ENCODE assay signal across 17 cellular contexts in genomic region chr3:30162579-30162978, GRCh38.
A peak's percentile ranks its signal among the peaks of the same experiment; 100 is the strongest.
DNase-seq lines count a peak whose midpoint lies in the region; ATAC-seq and TF ChIP-seq lines count a peak whose summit lies in the region.
"Had no signal": no experiment of that assay in that cellular context is flagged by ENCODE, and none has a peak within 500 bp of the region (broad histone marks: within the 10 kb centered on the region; RNA-seq: fewer than 3 reads in every experiment).

No MANE protein-coding gene starts in this region.

- no peak for TF ChIP-seq EP300 in esophagus muscularis mucosa (IDR thresholded peaks at IDR 0.05)

- TF ChIP-seq CTCF in fibroblast of mammary gland (conservative IDR thresholded peaks at IDR 0.05; ENCODE audit: control insufficient read depth, insufficient read depth, low read depth, low read length) (no peak), esophagus muscularis mucosa (IDR thresholded peaks at IDR 0.05) (no peak)

- no peaks in the 10 kb centered on the region for H3K36me3 ChIP-seq in esophagus muscularis mucosa
- H3K36me3 ChIP-seq: neural progenitor cell had no signal

- H3K4me1 ChIP-seq in esophagus muscularis mucosa = peaks cover 9 to 15% (median 11%) of the 10 kb centered on the region in 4 donors

- no peak overlapping the region for H3K4me3 ChIP-seq in fibroblast of mammary gland (ENCODE audit: control insufficient read depth, low read depth, low read length)
- no peak overlapping the region for H3K4me3 ChIP-seq in esophagus muscularis mucosa
- H3K4me3 ChIP-seq: neural progenitor cell had no signal

- intact Hi-C loops in esophagus muscularis mucosa (cut with DNase I) = no loop called here

- DNase-seq in ELR (ENCODE audit: low read depth) = peak; percentile 71
- peak; percentile 85 for DNase-seq in RPMI7951 (ENCODE audit: low read depth)
- DNase-seq in fibroblast of mammary gland (ENCODE audit: low read depth) = peak; percentile 97
- DNase-seq in stromal cell of bone marrow (ENCODE audit: low read depth) = peak; percentile 83
- DNase-seq in esophagus muscularis mucosa (ENCODE audit: extremely low spot score) = no peak
- DNase-seq: activated CD4-positive, alpha-beta T cell treated with anti-CD3 and anti-CD28 coated beads, Interleukin-2, amount 10 ng/mL, durations not matched to agents 7 days and 5 days; activated T-cell treated with anti-CD3 and anti-CD28 coated beads, Interleukin-2, amount 50 U/mL, for 72 hours; anterior cingulate cortex; effector memory CD8-positive, alpha-beta T cell; Karpas-422; NCI-H1930; Right ventricle myocardium superior; T1000 had no signal

- 83% methylated on average over 3 of the region's 3 CpGs for WGBS in esophagus muscularis mucosa

- H3K27me3 ChIP-seq in esophagus muscularis mucosa = no peaks in the 10 kb centered on the region
- H3K27me3 ChIP-seq: neural progenitor cell had no signal

- ATAC-seq in GM21619 (IDR thresholded peaks at IDR 0.05; ENCODE audit: unreplicated experiment) (no peak), HG03280 (IDR thresholded peaks at IDR 0.05; ENCODE audit: unreplicated experiment) (no peak)
- ATAC-seq: activated T-cell treated with anti-CD3 and anti-CD28 coated beads, Interleukin-2, amount 50 U/mL, for 72 hours; effector memory CD8-positive, alpha-beta T cell; sciatic nerve had no signal

- no peak overlapping the region for H3K27ac ChIP-seq in esophagus muscularis mucosa (replicated peaks in 1 of 4)
- H3K27ac ChIP-seq: neural progenitor cell had no signal

- no peaks in the 10 kb centered on the region for H3K9me3 ChIP-seq in esophagus muscularis mucosa

- TF ChIP-seq POLR2A in esophagus muscularis mucosa (IDR thresholded peaks at IDR 0.05; ENCODE audit: low read depth) = no peak
